In the genomic region with DNA sequence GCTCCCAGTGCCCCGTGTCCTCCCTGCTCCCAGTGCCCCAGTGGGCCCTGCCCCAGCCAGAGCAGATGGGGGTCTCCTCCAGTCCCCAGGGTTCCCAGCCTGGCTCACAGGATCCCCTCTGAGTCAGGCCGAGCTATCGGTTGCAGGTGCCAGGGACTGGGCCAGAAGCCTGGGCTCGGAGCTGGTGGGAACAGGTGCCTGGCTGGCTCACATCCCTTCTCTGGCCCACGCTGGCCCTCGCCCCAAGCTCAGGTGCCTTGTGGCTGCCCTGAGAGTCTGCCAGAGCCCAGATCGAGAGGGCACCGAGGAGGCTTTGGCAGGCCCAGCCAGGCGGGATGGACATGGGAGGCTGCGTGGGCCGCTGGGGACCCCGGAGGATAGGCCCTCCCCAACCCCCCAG, we compare ENCODE assay signal across 21 cellular contexts. TPM values are rescaled to one million over a fixed set of nuclear protein-coding genes. Genes with fewer than 3 reads are reported as not detected.
DNase-seq lines count a peak whose midpoint lies in the region; ATAC-seq and TF ChIP-seq lines count a peak whose summit lies in the region.
"Had no signal": no experiment of that assay in that cellular context is flagged by ENCODE, and none has a peak within 500 bp of the region (broad histone marks: within the 10 kb centered on the region; RNA-seq: fewer than 3 reads in every experiment).

No MANE protein-coding gene starts in this region.

- 0 out of 2 replicates have a peak overlapping the region, but pooled peaks have one; percentile 26 for H3K4me2 ChIP-seq in PC-9

- no peaks in the 10 kb centered on the region for H4K20me1 ChIP-seq in PC-9 (ENCODE audit: insufficient read depth)

- in situ Hi-C loops in gastrocnemius medialis (cut with MboI; ENCODE audit: low sequenced_read_pairs in 4 of 4) = no loop called here

- intact Hi-C loops in PC-9 (cut with micrococcal nuclease; ENCODE audit: unreplicated experiment) (no loop called here), gastrocnemius medialis (cut with DNase I; ENCODE audit: low total_unique reads) (no loop called here), esophagus squamous epithelium (cut with DNase I) (no loop called here)

- POLR2A ChIA-PET in PC-9 (lab: Charles Lee; ENCODE audit: unreplicated experiment) = no interaction called here

- DNase-seq in PC-9 = no peak
- peak; percentile 82 for DNase-seq in cerebellum (ENCODE audit: low spot score)
- DNase-seq in gastrocnemius medialis = peak in 1 of 2 donors; percentile 72
- no peak for DNase-seq in esophagus squamous epithelium (lab: John Stamatoyannopoulos, UW)
- DNase-seq in NCI-H2029 (lab: John Stamatoyannopoulos, UW) = no peak
- no peak for DNase-seq in activated naive CD4-positive, alpha-beta T cell treated with Interleukin-2 at 50 U/mL for 16 hours
- no peak for DNase-seq in stimulated activated CD4-positive, alpha-beta T cell treated with anti-CD3 and anti-CD28 coated beads, Interleukin-4, amount 100 ng/mL, for 24 hours
- DNase-seq: Calu3; CD4-positive, CD25-positive, alpha-beta regulatory T cell; Kasumi-1; MG63; NCI-H1092; NCI-H2081 treated with DMSO at 0.1 percent for 48 hours; Right ventricle myocardium superior had no signal

- no peaks in the 10 kb centered on the region for H3K79me2 ChIP-seq in PC-9 (ENCODE audit: low read depth)

- no peaks in the 10 kb centered on the region for H3K9me3 ChIP-seq in PC-9 (ENCODE audit: insufficient read depth, low read depth)
- no peaks in the 10 kb centered on the region for H3K9me3 ChIP-seq in gastrocnemius medialis
- no peaks in the 10 kb centered on the region for H3K9me3 ChIP-seq in esophagus squamous epithelium
- H3K9me3 ChIP-seq: HAP-1, MG63 had no signal

- H3F3A ChIP-seq in PC-9 (ENCODE audit: insufficient read depth, low read depth) = no peaks in the 10 kb centered on the region

- H3K27me3 ChIP-seq in PC-9 (ENCODE audit: insufficient read depth, low read depth) (peaks cover 33% of the 10 kb centered on the region), gastrocnemius medialis (peaks cover 22 to 43% (median 23%) of the 10 kb centered on the region in 3 donors), esophagus squamous epithelium (peaks cover 0 to 15% (median 0%) of the 10 kb centered on the region in 4 donors)
- H3K27me3 ChIP-seq: MG63 had no signal

- H3K4me1 ChIP-seq in PC-9 (replicated peaks; ENCODE audit: insufficient read depth) = peaks cover 19% of the 10 kb centered on the region
- H3K4me1 ChIP-seq in gastrocnemius medialis = peaks cover 0 to 19% of the 10 kb centered on the region in 2 donors
- H3K4me1 ChIP-seq in esophagus squamous epithelium = peaks cover 0 to 4% (median 0%) of the 10 kb centered on the region in 3 donors
- H3K4me1 ChIP-seq: HAP-1 had no signal

- BruUV-seq in PC-9 (replicated peaks; lab: Mats Ljungman, UMichigan) = no TSS peak

- H3K4me3 ChIP-seq in PC-9 = no peak overlapping the region
- H3K4me3 ChIP-seq in gastrocnemius medialis = no peak overlapping the region
- H3K4me3 ChIP-seq in esophagus squamous epithelium = no peak overlapping the region
- H3K4me3 ChIP-seq: GM23248, HAP-1, MG63 had no signal

- H3K9me2 ChIP-seq in PC-9 (ENCODE audit: insufficient read depth) = no peaks in the 10 kb centered on the region

- H2AFZ ChIP-seq in PC-9 = no peak overlapping the region
- H2AFZ ChIP-seq: GM23248 had no signal

- no CpG with 5 or more reads among the region's 12 CpGs for WGBS in esophagus squamous epithelium, 2 donors

- H3K27ac ChIP-seq in C4-2B = peak overlapping the region; percentile 42; the same call in 1 of the 2 replicates
- no peak overlapping the region for H3K27ac ChIP-seq in PC-9
- H3K27ac ChIP-seq in gastrocnemius medialis = no peak overlapping the region
- no peak overlapping the region for H3K27ac ChIP-seq in esophagus squamous epithelium
- H3K27ac ChIP-seq: GM23248, HL-60 had no signal

- TF ChIP-seq POLR2A in gastrocnemius medialis (IDR thresholded peaks at IDR 0.05) (no peak), esophagus squamous epithelium (IDR thresholded peaks at IDR 0.05) (no peak)

- no peak for TF ChIP-seq CTCF in C4-2B (conservative IDR thresholded peaks at IDR 0.05)
- TF ChIP-seq CTCF in PC-9 (conservative IDR thresholded peaks at IDR 0.05) = no peak
- no peak for TF ChIP-seq CTCF in gastrocnemius medialis (IDR thresholded peaks at IDR 0.05 in 4 of 5, conservative IDR thresholded peaks at IDR 0.05 in 1 of 5)
- TF ChIP-seq CTCF in esophagus squamous epithelium (IDR thresholded peaks at IDR 0.05) = no peak

- peak; percentile 27 to 71 for ATAC-seq in gastrocnemius medialis

- CTCF ChIA-PET in PC-9 (lab: Charles Lee) = no interaction called here

- H3K36me3 ChIP-seq in PC-9 (ENCODE audit: low read depth) = no peaks in the 10 kb centered on the region
- no peaks in the 10 kb centered on the region for H3K36me3 ChIP-seq in gastrocnemius medialis
- peaks cover 0 to 38% (median 0%) of the 10 kb centered on the region in 3 donors for H3K36me3 ChIP-seq in esophagus squamous epithelium
- H3K36me3 ChIP-seq: HAP-1, MG63 had no signal

RNA-seq across cellular contexts. Expression of gene PLCH2, which starts 18.9 kb away (rescaled TPM):
- 0.98 and 1.5 TPM in 2 replicates for total RNA-seq in PC-9 (2021)
- 13.3 TPM for total RNA-seq in cerebellum
- total RNA-seq in gastrocnemius medialis = not detected
- total RNA-seq in esophagus squamous epithelium = 10 to 100 TPM; 26.1 to 34.3 (median 31.5) TPM
- total RNA-seq: GM23248, NCI-H460 had no signal

RNA-seq across cellular contexts. Expression of gene PANK4, which starts 31.4 kb away (rescaled TPM):
- total RNA-seq in PC-9 (2021) = 20.5 and 33.4 TPM in 2 replicates
- total RNA-seq in cerebellum = 31.1 TPM
- total RNA-seq in gastrocnemius medialis = 10 to 100 TPM; 27.5 to 54.2 (median 38.5) TPM
- 10 to 100 TPM; 11.8 to 29.1 (median 17.0) TPM for total RNA-seq in esophagus squamous epithelium

RNA-seq across cellular contexts. Expression of gene HES5, which starts 35.0 kb away (rescaled TPM):
- total RNA-seq in PC-9 (2021) (not detected in 2 replicates), cerebellum (62.8 TPM), gastrocnemius medialis (under 1 TPM in 1 of 4 donors, not detected in 3; 0.49 TPM), esophagus squamous epithelium (under 1 TPM in 3 of 4 donors, not detected in 1; 0.35 to 0.76 (median 0.70) TPM)
- total RNA-seq: Calu3; CD4-positive, CD25-positive, alpha-beta regulatory T cell; GM23248; HT1080; IMR-90; NCI-H460 had no signal

Comparison
In these comparisons a context has a peak if more than half of its experiments do, and no peak if none do; other contexts are left out.
1. RNA of gene HES5, which starts 35.0 kb away (total RNA-seq): 62.8 TPM in cerebellum (single experiment); 0.35 to 0.76 TPM in esophagus squamous epithelium, not detected in PC-9 and 0.49 TPM in gastrocnemius medialis; every median in the first group is over 10 times any median in the second.